16 cellular contexts compared by ENCODE assay signal in the genomic region with DNA sequence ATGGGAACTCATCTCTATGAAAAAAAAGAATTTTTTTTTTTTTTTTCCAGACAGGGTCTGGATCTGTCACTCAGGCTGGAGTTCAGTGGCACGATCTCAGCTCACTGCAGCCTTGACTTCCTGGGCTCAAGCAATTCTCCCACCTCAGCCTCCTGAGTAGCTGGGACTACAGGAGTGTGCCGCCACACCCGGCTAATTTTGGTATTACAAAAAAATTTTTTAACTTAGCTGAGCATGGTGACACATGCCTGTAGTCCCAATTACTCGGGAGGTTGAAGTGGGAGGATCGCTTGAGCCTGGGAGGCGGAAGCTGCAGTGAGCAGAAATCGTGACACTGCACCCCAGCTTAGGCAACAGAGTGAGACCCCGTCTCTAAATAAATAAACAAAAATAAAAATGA. TPM values are rescaled to one million over a fixed set of nuclear protein-coding genes. Genes with fewer than 3 reads are reported as not detected.
DNase-seq lines count a peak whose midpoint lies in the region; ATAC-seq and TF ChIP-seq lines count a peak whose summit lies in the region.
"Had no signal": no experiment of that assay in that cellular context is flagged by ENCODE, and none has a peak within 500 bp of the region (broad histone marks: within the 10 kb centered on the region; RNA-seq: fewer than 3 reads in every experiment).

No MANE protein-coding gene starts in this region.

- H3K9me3 Mint-ChIP-seq in activated naive CD8-positive, alpha-beta T cell (ENCODE audit: low read depth) = no peaks in the 10 kb centered on the region
- H3K9me3 Mint-ChIP-seq in activated naive CD8-positive, alpha-beta T cell treated with anti-CD3 and anti-CD28 coated beads, Interleukin-2, amount 50 U/mL, for 24 hours = no peaks in the 10 kb centered on the region
- H3K9me3 Mint-ChIP-seq in activated CD4-positive, alpha-beta memory T cell treated with anti-CD3 and anti-CD28 coated beads, Interleukin-2, amount 10 ng/mL, durations not matched to agents 7 days and 5 days = no peaks in the 10 kb centered on the region
- no peaks in the 10 kb centered on the region for H3K9me3 Mint-ChIP-seq in type B pancreatic cell
- H3K9me3 Mint-ChIP-seq: activated T-cell treated with anti-CD3 and anti-CD28 coated beads, Interleukin-2, amount 50 U/mL, for 72 hours had no signal

- no peak overlapping the region for H3K4ac ChIP-seq in trophoblast cell (ENCODE audit: low read depth, low read length)

- H2BK5ac ChIP-seq in trophoblast cell (ENCODE audit: low read depth, low read length, poor library complexity) = no peak overlapping the region

- H3K9ac ChIP-seq in trophoblast cell (ENCODE audit: low read length) (no peak overlapping the region), SK-N-SH (no peak overlapping the region)

- H3K9me3 ChIP-seq in trophoblast cell (ENCODE audit: insufficient read depth, low read depth, low read length) (no peaks in the 10 kb centered on the region), SK-N-SH (no peaks in the 10 kb centered on the region)
- H3K9me3 ChIP-seq: vagina had no signal

- H3K27me3 Mint-ChIP-seq in activated naive CD8-positive, alpha-beta T cell = no peaks in the 10 kb centered on the region
- H3K27me3 Mint-ChIP-seq in activated naive CD8-positive, alpha-beta T cell treated with anti-CD3 and anti-CD28 coated beads, Interleukin-2, amount 50 U/mL, for 24 hours = peaks cover 3% of the 10 kb centered on the region
- H3K27me3 Mint-ChIP-seq in activated CD4-positive, alpha-beta memory T cell treated with anti-CD3 and anti-CD28 coated beads, Interleukin-2, amount 10 ng/mL, durations not matched to agents 7 days and 5 days = no peaks in the 10 kb centered on the region
- H3K27me3 Mint-ChIP-seq in type B pancreatic cell = no peaks in the 10 kb centered on the region

- H3K4me3 Mint-ChIP-seq in activated naive CD8-positive, alpha-beta T cell = no peak overlapping the region
- H3K4me3 Mint-ChIP-seq in activated naive CD8-positive, alpha-beta T cell treated with anti-CD3 and anti-CD28 coated beads, Interleukin-2, amount 50 U/mL, for 24 hours = no peak overlapping the region
- H3K4me3 Mint-ChIP-seq in activated CD4-positive, alpha-beta memory T cell treated with anti-CD3 and anti-CD28 coated beads, Interleukin-2, amount 10 ng/mL, durations not matched to agents 7 days and 5 days = no peak overlapping the region
- no peak overlapping the region for H3K4me3 Mint-ChIP-seq in type B pancreatic cell

- no peak for TF ChIP-seq RAD21 in SK-N-SH (IDR thresholded peaks at IDR 0.05; ENCODE audit: low read length)

- H3K23ac ChIP-seq in trophoblast cell (ENCODE audit: low read length) = no peak overlapping the region

- H4K8ac ChIP-seq in trophoblast cell (ENCODE audit: low read depth, low read length) = no peak overlapping the region

- H3F3A ChIP-seq in SK-N-SH (replicated peaks; ENCODE audit: insufficient read depth) = no peaks in the 10 kb centered on the region

- H4K20me1 ChIP-seq in SK-N-SH (ENCODE audit: insufficient read depth) = no peaks in the 10 kb centered on the region

- H3K14ac ChIP-seq in trophoblast cell (ENCODE audit: low read length) = no peak overlapping the region

- H3K4me3 ChIP-seq in trophoblast cell (ENCODE audit: low read depth, low read length) (no peak overlapping the region), SK-N-SH (ENCODE audit: low read depth in 2 of 2, low read length in 1 of 2) (no peak overlapping the region)
- H3K4me3 ChIP-seq: vagina had no signal

- H2AFZ ChIP-seq in trophoblast cell (ENCODE audit: insufficient read depth, low read length, poor library complexity) (no peak overlapping the region), SK-N-SH (ENCODE audit: low read depth) (no peak overlapping the region)

- CTCF ChIA-PET in HEK293T (lab: Yijun Ruan, JAX) = interaction anchor here (0.6 to 0.8 kb wide), 6 partner anchors 9 to 1203 kb away, joined by 3 to 6 read pairs (median 4); no protein-coding TSS in a partner anchor
- CTCF ChIA-PET in activated CD4-positive, alpha-beta memory T cell treated with anti-CD3 and anti-CD28 coated beads, Interleukin-2, amount 10 ng/mL, durations not matched to agents 7 days and 5 days (lab: Charles Lee) = interaction anchor here (0.6 to 3.4 kb wide), 12 partner anchors 8 to 929 kb away, joined by 3 to 29 read pairs (median 4); no protein-coding TSS in a partner anchor
- CTCF ChIA-PET in SK-N-SH (lab: Yijun Ruan, JAX) = interaction anchor here (1.1 kb wide), 1 partner anchor 144 kb away, joined by 3 read pairs; no protein-coding TSS in a partner anchor

- peaks cover 77% of the 10 kb centered on the region for H3K4me1 Mint-ChIP-seq in activated naive CD8-positive, alpha-beta T cell (ENCODE audit: low read depth)
- peaks cover 77% of the 10 kb centered on the region for H3K4me1 Mint-ChIP-seq in activated naive CD8-positive, alpha-beta T cell treated with anti-CD3 and anti-CD28 coated beads, Interleukin-2, amount 50 U/mL, for 24 hours
- peaks cover 83% of the 10 kb centered on the region for H3K4me1 Mint-ChIP-seq in activated CD4-positive, alpha-beta memory T cell treated with anti-CD3 and anti-CD28 coated beads, Interleukin-2, amount 10 ng/mL, durations not matched to agents 7 days and 5 days
- peaks cover 18% of the 10 kb centered on the region for H3K4me1 Mint-ChIP-seq in type B pancreatic cell (ENCODE audit: unreplicated experiment)

- no peak for TF ChIP-seq CTCF in type B pancreatic cell (conservative IDR thresholded peaks at IDR 0.05)
- no peak for TF ChIP-seq CTCF in SK-N-SH (IDR thresholded peaks at IDR 0.05)

- TF ChIP-seq EP300 in SK-N-SH (IDR thresholded peaks at IDR 0.05; ENCODE audit: borderline replicate concordance in 1 of 2, low read depth in 1 of 2, low read length in 1 of 2) = no peak

- peak overlapping the region; percentile 66 for H3K27ac Mint-ChIP-seq in activated naive CD8-positive, alpha-beta T cell
- no peak overlapping the region for H3K27ac Mint-ChIP-seq in activated naive CD8-positive, alpha-beta T cell treated with anti-CD3 and anti-CD28 coated beads, Interleukin-2, amount 50 U/mL, for 24 hours
- H3K27ac Mint-ChIP-seq in activated CD4-positive, alpha-beta memory T cell treated with anti-CD3 and anti-CD28 coated beads, Interleukin-2, amount 10 ng/mL, durations not matched to agents 7 days and 5 days = no peak overlapping the region
- no peak overlapping the region for H3K27ac Mint-ChIP-seq in type B pancreatic cell

- WGBS in trophoblast cell (ENCODE audit: extremely low coverage, insufficient coverage, insufficient read length) = no CpG with 5 or more reads among the region's 8 CpGs
- WGBS in SK-N-SH (ENCODE audit: low lambda C conversion rate) = 88% methylated on average over 8 of the region's 8 CpGs

- H3K18ac ChIP-seq in trophoblast cell (ENCODE audit: low read length) = no peak overlapping the region

- ATAC-seq in activated naive CD8-positive, alpha-beta T cell treated with anti-CD3 and anti-CD28 coated beads, Interleukin-2, amount 50 U/mL, for 24 hours = no peak
- ATAC-seq: activated T-cell treated with anti-CD3 and anti-CD28 coated beads, Interleukin-2, amount 50 U/mL, for 72 hours had no signal

- H3K4me1 ChIP-seq in trophoblast cell (ENCODE audit: control insufficient read depth in 1 of 2, insufficient read depth in 2 of 2, low read length in 2 of 2) = peaks cover 6 to 10% of the 10 kb centered on the region in 2 experiments
- H3K4me1 ChIP-seq in SK-N-SH (ENCODE audit: control insufficient read depth in 1 of 2, insufficient read depth in 2 of 2, low read depth in 1 of 2, low read length in 1 of 2) = no peaks in the 10 kb centered on the region; a peak in 1 of 4 replicates

- H3K4me2 ChIP-seq in trophoblast cell (ENCODE audit: low read length) = no peak overlapping the region
- H3K4me2 ChIP-seq in SK-N-SH = no peak overlapping the region

- no peak overlapping the region for H2BK120ac ChIP-seq in trophoblast cell (ENCODE audit: insufficient read depth, low read length, poor library complexity)

- H3K27me3 ChIP-seq in trophoblast cell (ENCODE audit: insufficient read depth, low read length) = no peaks in the 10 kb centered on the region
- no peaks in the 10 kb centered on the region for H3K27me3 ChIP-seq in SK-N-SH (ENCODE audit: insufficient read depth)
- H3K27me3 ChIP-seq: vagina had no signal

- H4K12ac ChIP-seq in trophoblast cell (ENCODE audit: low read depth, low read length) = no peak overlapping the region

- H3K9me2 ChIP-seq in SK-N-SH = no peaks in the 10 kb centered on the region

- H3K36me3 Mint-ChIP-seq in activated naive CD8-positive, alpha-beta T cell = peaks cover 10% of the 10 kb centered on the region
- H3K36me3 Mint-ChIP-seq in activated naive CD8-positive, alpha-beta T cell treated with anti-CD3 and anti-CD28 coated beads, Interleukin-2, amount 50 U/mL, for 24 hours (ENCODE audit: low read depth) = peaks cover 43% of the 10 kb centered on the region
- peaks cover 75% of the 10 kb centered on the region for H3K36me3 Mint-ChIP-seq in activated CD4-positive, alpha-beta memory T cell treated with anti-CD3 and anti-CD28 coated beads, Interleukin-2, amount 10 ng/mL, durations not matched to agents 7 days and 5 days (ENCODE audit: low read depth)
- peaks cover 4% of the 10 kb centered on the region for H3K36me3 Mint-ChIP-seq in type B pancreatic cell

- POLR2A ChIA-PET in HEK293T (lab: Yijun Ruan, JAX) = interaction anchor here (1.0 kb wide), 1 partner anchor 13 kb away, joined by 5 read pairs; no protein-coding TSS in a partner anchor
- POLR2A ChIA-PET in activated CD4-positive, alpha-beta memory T cell treated with anti-CD3 and anti-CD28 coated beads, Interleukin-2, amount 10 ng/mL, durations not matched to agents 7 days and 5 days (lab: Charles Lee) = interaction anchor here (0.8 to 2.3 kb wide), 3 partner anchors 9 to 27 kb away, joined by 3 to 5 read pairs (median 5); no protein-coding TSS in a partner anchor
- POLR2A ChIA-PET in SK-N-SH (lab: Yijun Ruan, JAX) = no interaction called here

- H3K79me1 ChIP-seq in trophoblast cell (ENCODE audit: low read length) = peaks cover 2% of the 10 kb centered on the region

- no peak for DNase-seq in activated naive CD8-positive, alpha-beta T cell treated with anti-CD3 and anti-CD28 coated beads, Interleukin-2, amount 50 U/mL, for 24 hours
- DNase-seq in HEK293T (ENCODE audit: extremely low spot score) (no peak), trophoblast cell (peak; percentile 73 to 82), COR-L47 (lab: John Stamatoyannopoulos, UW) (no peak), type B pancreatic cell (ENCODE audit: extremely low spot score, unreplicated experiment) (no peak), SK-N-SH (no peak)
- DNase-seq in activated CD4-positive, alpha-beta memory T cell treated with anti-CD3 and anti-CD28 coated beads, Interleukin-2, amount 10 ng/mL, durations not matched to agents 7 days and 5 days = peak; percentile 43
- DNase-seq: anterior cingulate cortex, hypothalamus, kidney glomerular epithelial cell, NCI-H1694 treated with DMSO at 0.1 percent for 48 hours, NCI-H446 treated with DMSO at 0.1 percent for 48 hours, Right ventricle myocardium superior had no signal

- H3K36me3 ChIP-seq in trophoblast cell (ENCODE audit: control insufficient read depth in 1 of 2, insufficient read depth in 2 of 2, low read length in 2 of 2) = no peaks in the 10 kb centered on the region
- H3K36me3 ChIP-seq in SK-N-SH (replicated peaks in 1 of 2; ENCODE audit: control insufficient read depth in 1 of 2, insufficient read depth in 2 of 2, low read length in 1 of 2) = no peaks in the 10 kb centered on the region
- H3K36me3 ChIP-seq: vagina had no signal

- no peak overlapping the region for H2BK12ac ChIP-seq in trophoblast cell (ENCODE audit: low read length)

- H3K79me2 ChIP-seq in trophoblast cell (ENCODE audit: control insufficient read depth, insufficient read depth, low read length, poor library complexity) = no peaks in the 10 kb centered on the region
- H3K79me2 ChIP-seq in SK-N-SH (ENCODE audit: insufficient read depth) = no peaks in the 10 kb centered on the region

- H3K27ac ChIP-seq in trophoblast cell (ENCODE audit: low read depth, low read length) = no peak overlapping the region
- H3K27ac ChIP-seq in SK-N-SH (ENCODE audit: low read depth in 2 of 2, low read length in 1 of 2) = no peak overlapping the region
- H3K27ac ChIP-seq: vagina had no signal

- no peak overlapping the region for H2AK5ac ChIP-seq in trophoblast cell (ENCODE audit: low read length)

- H4K91ac ChIP-seq in trophoblast cell (ENCODE audit: low read depth, low read length) = no peak overlapping the region

RNA-seq across cellular contexts. Expression of a gene that starts 7.5 kb away (rescaled TPM):
- 100 to 1,000 TPM; 201 to 215 TPM for total RNA-seq in activated CD4-positive, alpha-beta memory T cell treated with anti-CD3 and anti-CD28 coated beads, Interleukin-2, amount 10 ng/mL, durations not matched to agents 7 days and 5 days
- 2.9 TPM in 2 replicates for polyA plus RNA-seq in trophoblast cell (2013)
- 6.2 and 12.1 TPM in 2 replicates for total RNA-seq in type B pancreatic cell (ENCODE audit: low replicate concordance)
- polyA plus RNA-seq in SK-N-SH (2012; rRNA removed) = 0.13 and 0.16 TPM in 2 replicates
- 0.06 and 0.17 TPM in 2 replicates for polyA plus RNA-seq in SK-N-SH (2012; cell fraction: cytosol; rRNA removed)
- polyA plus RNA-seq in SK-N-SH (2012; cell fraction: nucleus; rRNA removed) = 0.62 and 0.73 TPM in 2 replicates

RNA-seq across cellular contexts. Expression of a gene that starts 37.2 kb away (rescaled TPM):
- 10 to 100 TPM; 23.1 to 23.4 TPM for total RNA-seq in activated CD4-positive, alpha-beta memory T cell treated with anti-CD3 and anti-CD28 coated beads, Interleukin-2, amount 10 ng/mL, durations not matched to agents 7 days and 5 days
- 72.3 and 76.8 TPM in 2 replicates for polyA plus RNA-seq in trophoblast cell (2013)
- 21.9 and 27.1 TPM in 2 replicates for total RNA-seq in type B pancreatic cell (ENCODE audit: low replicate concordance)
- polyA plus RNA-seq in SK-N-SH (2012; rRNA removed) = 11.5 and 13.3 TPM in 2 replicates
- polyA plus RNA-seq in SK-N-SH (2012; cell fraction: cytosol; rRNA removed) = 6.0 and 9.4 TPM in 2 replicates
- polyA plus RNA-seq in SK-N-SH (2012; cell fraction: nucleus; rRNA removed) = 19.3 and 20.2 TPM in 2 replicates

RNA-seq across cellular contexts. Expression of a gene that starts 45.6 kb away (rescaled TPM):
- 10 to 100 TPM; 42.6 to 42.7 TPM for total RNA-seq in activated CD4-positive, alpha-beta memory T cell treated with anti-CD3 and anti-CD28 coated beads, Interleukin-2, amount 10 ng/mL, durations not matched to agents 7 days and 5 days
- 10.8 and 11.2 TPM in 2 replicates for polyA plus RNA-seq in trophoblast cell (2013)
- total RNA-seq in type B pancreatic cell (ENCODE audit: low replicate concordance) = 25.3 and 37.3 TPM in 2 replicates
- polyA plus RNA-seq in SK-N-SH (2012; rRNA removed) = 19.7 and 22.4 TPM in 2 replicates
- polyA plus RNA-seq in SK-N-SH (2012; cell fraction: cytosol; rRNA removed) = 6.5 and 10.7 TPM in 2 replicates
- polyA plus RNA-seq in SK-N-SH (2012; cell fraction: nucleus; rRNA removed) = 88.9 and 102 TPM in 2 replicates

Comparison
In these comparisons a context has a peak if more than half of its experiments do, and no peak if none do; other contexts are left out.
1. DNase-seq: peak in activated CD4-positive, alpha-beta memory T cell treated with anti-CD3 and anti-CD28 coated beads, Interleukin-2, amount 10 ng/mL, durations not matched to agents 7 days and 5 days (single experiment) and trophoblast cell (2 of 2); none in activated naive CD8-positive, alpha-beta T cell treated with anti-CD3 and anti-CD28 coated beads, Interleukin-2, amount 50 U/mL, for 24 hours (single experiment), HEK293T (single experiment), COR-L47 (single experiment), type B pancreatic cell (single experiment) and SK-N-SH (single experiment).
2. RNA of a gene that starts 7.5 kb away (total RNA-seq): 201 to 215 TPM in activated CD4-positive, alpha-beta memory T cell treated with anti-CD3 and anti-CD28 coated beads, Interleukin-2, amount 10 ng/mL, durations not matched to agents 7 days and 5 days; 6.2 to 12.1 TPM in type B pancreatic cell; every median in the first group is over 10 times any median in the second.